11 cellular contexts compared by ENCODE assay signal in genomic region chr1:154205751-154206150, GRCh38. TPM values are rescaled to one million over a fixed set of nuclear protein-coding genes. Genes with fewer than 3 reads are reported as not detected.
DNase-seq lines count a peak whose midpoint lies in the region; ATAC-seq and TF ChIP-seq lines count a peak whose summit lies in the region.
"Not testable (repeated sequence)": the region's sequence is repeated elsewhere in the genome, so short reads cannot be mapped to it uniquely, and the experiment has no call there.
"Had no signal": no experiment of that assay in that cellular context is flagged by ENCODE, and none has a peak within 500 bp of the region (broad histone marks: within the 10 kb centered on the region; RNA-seq: fewer than 3 reads in every experiment).

No MANE protein-coding gene starts in this region.

- TF ChIP-seq POLR2A in HCT116 (IDR thresholded peaks at IDR 0.05; ENCODE audit: borderline replicate concordance, extremely low read depth, insufficient read depth, insufficient read length): not testable (repeated sequence)

- not testable (repeated sequence) for H3K9ac ChIP-seq in HCT116 (ENCODE audit: low read length)

- H3K27me3 Mint-ChIP-seq in T-helper 2 cell treated with Interferon-gamma antibody and Interleukin-4, amounts not matched to agents 5 μg/mL and 100 μg/mL, for 36 hours (ENCODE audit: low read depth); effector memory CD8-positive, alpha-beta T cell; osteocyte (ENCODE audit: unreplicated experiment): not testable (repeated sequence)

- H3K9me3 ChIP-seq in HCT116 (ENCODE audit: control insufficient read depth in 1 of 2, insufficient read depth in 1 of 2, low read depth in 1 of 2, low read length in 2 of 2): not testable (repeated sequence)

- H3K4me3 Mint-ChIP-seq in T-helper 2 cell treated with Interferon-gamma antibody and Interleukin-4, amounts not matched to agents 5 μg/mL and 100 μg/mL, for 36 hours; effector memory CD8-positive, alpha-beta T cell; osteocyte (ENCODE audit: unreplicated experiment): not testable (repeated sequence)

- H3K79me2 ChIP-seq in HCT116 (ENCODE audit: insufficient read depth, low read length): not testable (repeated sequence)

- not testable (repeated sequence) for H2AFZ ChIP-seq in HCT116 (ENCODE audit: low read depth, low read length, poor library complexity, severe bottlenecking)

- RAD21 ChIA-PET in HCT116 (lab: Charles Lee; ENCODE audit: low non-redundant PET in 1 of 2, low total read pairs in 2 of 2, uncharacterized antibody in 2 of 2, unreplicated experiment in 2 of 2): not testable (repeated sequence)

- H3K4me1 Mint-ChIP-seq in T-helper 2 cell treated with Interferon-gamma antibody and Interleukin-4, amounts not matched to agents 5 μg/mL and 100 μg/mL, for 36 hours (ENCODE audit: low read depth): peaks cover 11% of the 10 kb centered on the region
- H3K4me1 Mint-ChIP-seq in effector memory CD8-positive, alpha-beta T cell (ENCODE audit: low read depth in 2 of 2); osteocyte (ENCODE audit: unreplicated experiment): not testable (repeated sequence)

- H4K20me1 ChIP-seq in HCT116 (ENCODE audit: insufficient read depth): not testable (repeated sequence)

- TF ChIP-seq RAD21 in HCT116 (IDR thresholded peaks at IDR 0.05; ENCODE audit: low read depth): not testable (repeated sequence)

- DNase-seq in HCT116 (ENCODE audit: low read depth, low spot score); effector memory CD8-positive, alpha-beta T cell; osteocyte (ENCODE audit: extremely low spot score, unreplicated experiment): not testable (repeated sequence)
- peak; percentile 22 for DNase-seq in T-helper 2 cell treated with Interferon-gamma antibody and Interleukin-4, amounts not matched to agents 5 μg/mL and 100 μg/mL, for 36 hours (ENCODE audit: low spot score)
- DNase-seq in activated effector memory CD4-positive, alpha-beta T cell treated with anti-CD3 and anti-CD28 coated beads, Interleukin-2, amount 50 U/mL, for 16 hours: peak; percentile 67

- H3K4me1 ChIP-seq in HCT116 (ENCODE audit: control insufficient read depth in 1 of 2, insufficient read depth in 2 of 2, low read length in 2 of 2): peaks cover 13 to 23% of the 10 kb centered on the region in 2 experiments

- not testable (repeated sequence) for H3K9me3 Mint-ChIP-seq in T-helper 2 cell treated with Interferon-gamma antibody and Interleukin-4, amounts not matched to agents 5 μg/mL and 100 μg/mL, for 36 hours; effector memory CD8-positive, alpha-beta T cell; osteocyte (ENCODE audit: unreplicated experiment)

- intact Hi-C loops in HCT116 (cut with micrococcal nuclease): not testable (repeated sequence)

- peak overlapping the region; percentile 23 for H3K27ac Mint-ChIP-seq in T-helper 2 cell treated with Interferon-gamma antibody and Interleukin-4, amounts not matched to agents 5 μg/mL and 100 μg/mL, for 36 hours
- peak overlapping the region; percentile 52 to 67 for H3K27ac Mint-ChIP-seq in effector memory CD8-positive, alpha-beta T cell
- H3K27ac Mint-ChIP-seq in osteocyte (ENCODE audit: unreplicated experiment): peak overlapping the region; percentile 31

- H3K27ac ChIP-seq in HCT116 (ENCODE audit: low read depth, low read length): 0 out of 2 replicates have a peak overlapping the region, but pooled peaks have one; percentile 24

- BruUV-seq in HCT116 (replicated peaks; lab: Mats Ljungman, UMichigan): not testable (repeated sequence)

- H3K9me2 ChIP-seq in HCT116 (ENCODE audit: insufficient read depth): not testable (repeated sequence)

- CTCF ChIA-PET in HCT116 (lab: Charles Lee): not testable (repeated sequence)

- H3K4me2 ChIP-seq in HCT116 (ENCODE audit: low read length): peak overlapping the region; percentile 46

- peaks cover 9 to 12% of the 10 kb centered on the region in 2 experiments; a peak in 3 of 4 replicates for H3K36me3 ChIP-seq in HCT116 (ENCODE audit: control insufficient read depth in 1 of 2, insufficient read depth in 2 of 2, low read length in 2 of 2)

- peak; percentile 58 for ATAC-seq in HCT116
- ATAC-seq in effector memory CD8-positive, alpha-beta T cell (replicated peaks): not testable (repeated sequence)

- not testable (repeated sequence) for H3K4me3 ChIP-seq in HCT116 (replicated peaks in 1 of 2; ENCODE audit: low read depth in 1 of 2, low read length in 2 of 2)

- H3K36me3 Mint-ChIP-seq in T-helper 2 cell treated with Interferon-gamma antibody and Interleukin-4, amounts not matched to agents 5 μg/mL and 100 μg/mL, for 36 hours (ENCODE audit: low read depth): peaks cover 35% of the 10 kb centered on the region
- peaks cover 54% of the 10 kb centered on the region for H3K36me3 Mint-ChIP-seq in effector memory CD8-positive, alpha-beta T cell (ENCODE audit: insufficient read depth)
- peaks cover 32% of the 10 kb centered on the region for H3K36me3 Mint-ChIP-seq in osteocyte (ENCODE audit: unreplicated experiment)

- POLR2A ChIA-PET in HCT116 (lab: Charles Lee): not testable (repeated sequence)

- not testable (repeated sequence) for TF ChIP-seq CTCF in HCT116 (IDR thresholded peaks at IDR 0.05 in 2 of 3, conservative IDR thresholded peaks at IDR 0.05 in 1 of 3; ENCODE audit: borderline replicate concordance in 1 of 3, insufficient read depth in 1 of 3, low read depth in 2 of 3, low read length in 2 of 3); osteocyte (IDR thresholded peaks at IDR 0.05)

- H3K27me3 ChIP-seq in HCT116 (ENCODE audit: insufficient read depth, low read length): not testable (repeated sequence)

TF ChIP-seq in HCT116, 20 proteins besides CTCF, POLR2A, EP300 and RAD21:
- TF ChIP-seq EGR1 (IDR thresholded peaks at IDR 0.05; ENCODE audit: low read depth): peak; percentile 64; the same call in 1 of the 2 replicates
TF ChIP-seq in HCT116: peak in this region for 1; not testable (repeated sequence) for 19.

RNA-seq across cellular contexts. Expression of gene CFAP141, which starts 0.4 kb away (rescaled TPM):
- not detected for total RNA-seq in HCT116 (2021; ENCODE audit: unreplicated experiment)
- not detected in 2 replicates for polyA plus RNA-seq in HCT116 (2012)
- total RNA-seq in osteocyte: not detected in 2 replicates
- total RNA-seq: Caco-2, esophagus squamous epithelium, left cardiac atrium, occipital lobe, right atrium auricular region, subcutaneous adipose tissue had no signal

RNA-seq across cellular contexts. Expression of gene TPM3, which starts 13.9 kb away (rescaled TPM):
- total RNA-seq in HCT116 (2021; ENCODE audit: unreplicated experiment) (457 TPM), osteocyte (194 TPM in 2 replicates)
- 283 and 300 TPM in 2 replicates for polyA plus RNA-seq in HCT116 (2012)

RNA-seq across cellular contexts. Expression of gene UBAP2L, which starts 15.0 kb away (rescaled TPM):
- total RNA-seq in HCT116 (2021; ENCODE audit: unreplicated experiment) (189 TPM), osteocyte (224 and 236 TPM in 2 replicates)
- polyA plus RNA-seq in HCT116 (2012): 105 and 106 TPM in 2 replicates

RNA-seq across cellular contexts. Expression of gene NUP210L, which starts 50.9 kb away (rescaled TPM):
- total RNA-seq in HCT116 (2021; ENCODE audit: unreplicated experiment): 0.10 TPM
- 0.10 TPM in 1 of 2 replicates, not detected in the other for polyA plus RNA-seq in HCT116 (2012)
- not detected in 2 replicates for total RNA-seq in osteocyte
